Comparison of ENCODE assay signal across 8 cellular contexts in genomic region chr22:44735518-44736428, GRCh38. TPM values are rescaled to one million over a fixed set of nuclear protein-coding genes. Genes with fewer than 3 reads are reported as not detected.
DNase-seq lines count a peak whose midpoint lies in the region; ATAC-seq and TF ChIP-seq lines count a peak whose summit lies in the region.

No MANE protein-coding gene starts in this region.

- CTCF ChIA-PET in AG04450 (lab: Charles Lee) = interaction anchor here (0.6 to 2.4 kb wide), 13 partner anchors 8 to 355 kb away, joined by 3 to 14 read pairs (median 5); no protein-coding TSS in a partner anchor

- H4K20me1 ChIP-seq in OCI-LY1 (ENCODE audit: insufficient read depth, low read length) = no peaks in the 10 kb centered on the region

- H3K4me1 ChIP-seq in OCI-LY1 (ENCODE audit: insufficient read depth, low read length, severe bottlenecking) (no peaks in the 10 kb centered on the region), esophagus muscularis mucosa (peaks cover 0 to 13% (median 11%) of the 10 kb centered on the region in 4 donors)

- H3K9me3 ChIP-seq in AG04450 (ENCODE audit: control insufficient read depth, insufficient read depth, low read length) = peaks cover 7% of the 10 kb centered on the region; the same call in 1 of the 2 replicates
- H3K9me3 ChIP-seq in OCI-LY1 (ENCODE audit: low read length) = no peaks in the 10 kb centered on the region
- H3K9me3 ChIP-seq in esophagus muscularis mucosa = no peaks in the 10 kb centered on the region

- DNase-seq in AG04450 (ENCODE audit: low read depth, low spot score) (no peak), GM19240 (ENCODE audit: insufficient read length, low spot score) (peak; percentile 74), esophagus muscularis mucosa (ENCODE audit: extremely low spot score) (peak; percentile 95)
- DNase-seq in activated T-cell treated with anti-CD3 and anti-CD28 coated beads, Interleukin-2, amount 50 U/mL, for 1 hour = peak; percentile 88
- DNase-seq in stimulated activated naive CD4-positive, alpha-beta T cell treated with Interleukin-2 at 50 U/mL for 16 hours (lab: John Stamatoyannopoulos, UW) = peak; percentile 67

- peak overlapping the region in 2 of 3 experiments; percentile 2 to 20 for H3K4me3 Mint-ChIP-seq in nephron

- no peaks in the 10 kb centered on the region for H3K27me3 ChIP-seq in AG04450 (ENCODE audit: control insufficient read depth, insufficient read depth, low read length)
- H3K27me3 ChIP-seq in OCI-LY1 (ENCODE audit: insufficient read depth, low read length) = 0 out of 2 replicates have a peak, but pooled peaks cover 2% of the 10 kb centered on the region
- peaks cover 0 to 61% (median 9%) of the 10 kb centered on the region in 4 donors for H3K27me3 ChIP-seq in esophagus muscularis mucosa

- 51% methylated on average over 14 of the region's 28 CpGs for WGBS in esophagus muscularis mucosa

- peaks cover 10% of the 10 kb centered on the region for H3K27me3 Mint-ChIP-seq in nephron (ENCODE audit: low read depth)

- no peaks in the 10 kb centered on the region for H3K79me2 ChIP-seq in OCI-LY1 (ENCODE audit: insufficient read depth, low read length)

- no peak overlapping the region for H3K4me2 ChIP-seq in OCI-LY1 (ENCODE audit: low read length)

- H3K4me3 ChIP-seq in AG04450 (ENCODE audit: low read depth, low read length) (no peak overlapping the region), OCI-LY1 (ENCODE audit: low read depth, low read length, poor library complexity, severe bottlenecking) (no peak overlapping the region), esophagus muscularis mucosa (no peak overlapping the region)

- peaks cover 7% of the 10 kb centered on the region for H3K36me3 Mint-ChIP-seq in nephron (ENCODE audit: low read depth)

- H3K4me1 Mint-ChIP-seq in nephron = peaks cover 8% of the 10 kb centered on the region

- H3K27ac ChIP-seq in AG04450 (ENCODE audit: low read depth, low read length) (no peak overlapping the region), OCI-LY1 (ENCODE audit: low read depth, low read length, poor library complexity, severe bottlenecking) (no peak overlapping the region), esophagus muscularis mucosa (replicated peaks in 1 of 4) (no peak overlapping the region)

- no peak overlapping the region for H2AFZ ChIP-seq in OCI-LY1 (ENCODE audit: low read length)

- H3F3A ChIP-seq in OCI-LY1 (ENCODE audit: insufficient read depth, low read length) = no peaks in the 10 kb centered on the region

- no peak for TF ChIP-seq POLR2A in esophagus muscularis mucosa (IDR thresholded peaks at IDR 0.05; ENCODE audit: low read depth)

- intact Hi-C loops in esophagus muscularis mucosa (cut with DNase I) = loop anchor here (1.0 kb wide), 1 partner anchor 38 kb away; no protein-coding TSS in a partner anchor

- TF ChIP-seq EP300 in esophagus muscularis mucosa (IDR thresholded peaks at IDR 0.05) = no peak

- POLR2A ChIA-PET in AG04450 (lab: Yijun Ruan, JAX) = interaction anchor here (0.9 to 1.3 kb wide), 2 partner anchors 37 kb away, joined by 3 to 5 read pairs; no protein-coding TSS in a partner anchor

- TF ChIP-seq CTCF in AG04450 (IDR thresholded peaks at IDR 0.05; ENCODE audit: low read depth, low read length) (peak; percentile 84), OCI-LY1 (IDR thresholded peaks at IDR 0.05; ENCODE audit: low read length) (peak; percentile 84), esophagus muscularis mucosa (IDR thresholded peaks at IDR 0.05) (peak; percentile 91 to 99 (median 98)), nephron (IDR thresholded peaks at IDR 0.05; ENCODE audit: unreplicated experiment in 3 of 3) (peak; percentile 97 to 98 (median 98))

- H3K27ac Mint-ChIP-seq in nephron = peak overlapping the region in 2 of 3 experiments; percentile 14 to 83

- H3K9me2 ChIP-seq in OCI-LY1 (ENCODE audit: low read depth, low read length) = no peaks in the 10 kb centered on the region

- no peaks in the 10 kb centered on the region for H3K9me3 Mint-ChIP-seq in nephron

- no peak overlapping the region for H3K9ac ChIP-seq in OCI-LY1 (ENCODE audit: low read length)

- no peak for ATAC-seq in GM21825 (IDR thresholded peaks at IDR 0.05; ENCODE audit: unreplicated experiment)

- H3K36me3 ChIP-seq in OCI-LY1 (ENCODE audit: insufficient read depth, low read length) (no peaks in the 10 kb centered on the region), esophagus muscularis mucosa (no peaks in the 10 kb centered on the region)

RNA-seq across cellular contexts. Expression of gene ARHGAP8, which starts 16.6 kb away (rescaled TPM):
- polyA plus RNA-seq in AG04450 (2011; rRNA removed) = 0.10 and 0.16 TPM in 2 replicates
- polyA minus RNA-seq in AG04450 (2011; rRNA and poly(A)+ RNA removed) = not detected in 2 replicates
- under 1 TPM in 2 of 4 donors, not detected in 2; 0.33 to 0.58 TPM for total RNA-seq in esophagus muscularis mucosa

RNA-seq across cellular contexts. Expression of gene PRR5, which starts 33.8 kb away (rescaled TPM):
- 12.9 and 16.2 TPM in 2 replicates for polyA plus RNA-seq in AG04450 (2011; rRNA removed)
- polyA minus RNA-seq in AG04450 (2011; rRNA and poly(A)+ RNA removed) = 14.6 and 18.4 TPM in 2 replicates
- 10 to 100 TPM in 2 of 4 donors, 1 to 10 TPM in 2; 5.6 to 16.6 (median 11.4) TPM for total RNA-seq in esophagus muscularis mucosa
